In genomic region chr9:2645569-2645968, GRCh38 we compare ENCODE assay signal across 16 cellular contexts. TPM values are rescaled to one million over a fixed set of nuclear protein-coding genes. Genes with fewer than 3 reads are reported as not detected.
DNase-seq lines count a peak whose midpoint lies in the region; ATAC-seq and TF ChIP-seq lines count a peak whose summit lies in the region.
"Had no signal": no experiment of that assay in that cellular context is flagged by ENCODE, and none has a peak within 500 bp of the region (broad histone marks: within the 10 kb centered on the region; RNA-seq: fewer than 3 reads in every experiment).

No MANE protein-coding gene starts in this region.

- no peak overlapping the region for H3K4me3 Mint-ChIP-seq in WTC11
- H3K4me3 Mint-ChIP-seq in endothelial cell (ENCODE audit: unreplicated experiment) = no peak overlapping the region
- H3K4me3 Mint-ChIP-seq: activated B cell treated with CpG ODN at 0.5 μM for 24 hours had no signal

- intact Hi-C loops in breast epithelium (cut with DNase I; ENCODE audit: low total_unique reads) = no loop called here

- ATAC-seq in GM19023 (IDR thresholded peaks at IDR 0.05; ENCODE audit: unreplicated experiment) = peak; percentile 84
- peak; percentile 86 for ATAC-seq in GM21576 (IDR thresholded peaks at IDR 0.05; ENCODE audit: unreplicated experiment)
- ATAC-seq in HG03060 (IDR thresholded peaks at IDR 0.05; ENCODE audit: low read depth, unreplicated experiment) = peak; percentile 72
- ATAC-seq in WTC11 = no peak

- H3K4me1 ChIP-seq in breast epithelium = no peaks in the 10 kb centered on the region
- H3K4me1 ChIP-seq: parathyroid adenoma had no signal

- DNase-seq in WTC11 (ENCODE audit: low spot score) = no peak
- no peak for DNase-seq in MG63
- DNase-seq in mesenteric fat pad (ENCODE audit: low spot score) = no peak
- no peak for DNase-seq in endothelial cell (ENCODE audit: low spot score)
- DNase-seq in breast epithelium (ENCODE audit: low spot score in 2 of 2) = no peak
- DNase-seq: activated B cell treated with CpG ODN at 0.5 μM for 24 hours; activated CD8-positive, alpha-beta memory T cell treated with anti-CD3 and anti-CD28 coated beads, Interleukin-2, amount 50 U/mL, for 48 hours; head of caudate nucleus; OCI-M1; SW 1271 had no signal

- H3K9me3 ChIP-seq in MG63 (no peaks in the 10 kb centered on the region), breast epithelium (no peaks in the 10 kb centered on the region)

- POLR2A ChIA-PET in WTC11 (lab: Charles Lee) = no interaction called here

- no peak for TF ChIP-seq POLR2A in breast epithelium (IDR thresholded peaks at IDR 0.05)

- H3K27me3 Mint-ChIP-seq in WTC11 (ENCODE audit: low read depth) (no peaks in the 10 kb centered on the region), endothelial cell (ENCODE audit: unreplicated experiment) (peaks cover 3% of the 10 kb centered on the region)
- H3K27me3 Mint-ChIP-seq: activated B cell treated with CpG ODN at 0.5 μM for 24 hours had no signal

- CTCF ChIA-PET in WTC11 (lab: Charles Lee) = no interaction called here

- no peaks in the 10 kb centered on the region for H3K27me3 ChIP-seq in MG63
- no peaks in the 10 kb centered on the region for H3K27me3 ChIP-seq in breast epithelium

- TF ChIP-seq CTCF in WTC11 (IDR thresholded peaks at IDR 0.05) = no peak
- no peak for TF ChIP-seq CTCF in endothelial cell (IDR thresholded peaks at IDR 0.05; ENCODE audit: unreplicated experiment)
- TF ChIP-seq CTCF in breast epithelium (IDR thresholded peaks at IDR 0.05) = no peak

- H3K27ac Mint-ChIP-seq in WTC11 (0 out of 2 replicates have a peak overlapping the region, but pooled peaks have one; percentile 11), endothelial cell (ENCODE audit: unreplicated experiment) (no peak overlapping the region)
- H3K27ac Mint-ChIP-seq: activated B cell treated with CpG ODN at 0.5 μM for 24 hours had no signal

- no peak overlapping the region for H3K27ac ChIP-seq in breast epithelium
- H3K27ac ChIP-seq: C4-2B, epithelial cell of prostate, parathyroid adenoma had no signal

- H3K36me3 Mint-ChIP-seq in WTC11 (peaks cover 98% of the 10 kb centered on the region), endothelial cell (ENCODE audit: low read depth, unreplicated experiment) (peaks cover 7% of the 10 kb centered on the region)

- H3K4me1 Mint-ChIP-seq in WTC11 = no peaks in the 10 kb centered on the region
- no peaks in the 10 kb centered on the region for H3K4me1 Mint-ChIP-seq in endothelial cell (ENCODE audit: unreplicated experiment)
- H3K4me1 Mint-ChIP-seq: activated B cell treated with CpG ODN at 0.5 μM for 24 hours had no signal

- H3K36me3 ChIP-seq in MG63 (no peaks in the 10 kb centered on the region), breast epithelium (peaks cover 3% of the 10 kb centered on the region)

- H3K9me3 Mint-ChIP-seq in WTC11 = no peaks in the 10 kb centered on the region
- no peaks in the 10 kb centered on the region for H3K9me3 Mint-ChIP-seq in endothelial cell (ENCODE audit: unreplicated experiment)
- H3K9me3 Mint-ChIP-seq: activated B cell treated with CpG ODN at 0.5 μM for 24 hours had no signal

- H3K4me3 ChIP-seq in MG63 = no peak overlapping the region
- H3K4me3 ChIP-seq in breast epithelium = no peak overlapping the region

TF ChIP-seq in WTC11, 78 proteins besides CTCF, POLR2A, EP300 and RAD21:
- no peak for TF ChIP-seq IRF2 (CRISPR knock-in tag; IDR thresholded peaks at IDR 0.05; ENCODE audit: borderline replicate concordance, low read depth)
- TF ChIP-seq MXD4 (CRISPR knock-in tag; IDR thresholded peaks at IDR 0.05; ENCODE audit: borderline replicate concordance) = no peak
- no peak for TF ChIP-seq ELF4 (CRISPR knock-in tag; IDR thresholded peaks at IDR 0.05; ENCODE audit: low read depth)

RNA-seq across cellular contexts. Expression of gene VLDLR, which starts 24.0 kb away (rescaled TPM):
- total RNA-seq in WTC11 (2021) = 40.8 to 57.1 TPM (median 56.6 TPM) in 3 replicates
- 0.13 TPM in 1 of 2 replicates, not detected in the other for total RNA-seq in MG63 (2014; rRNA removed; shearing (Covaris generic); ENCODE audit: low replicate concordance)
- total RNA-seq in mesenteric fat pad = 47.9 TPM
- 4.4 TPM for total RNA-seq in endothelial cell (ENCODE audit: unreplicated experiment)
- total RNA-seq in breast epithelium = 10 to 100 TPM in 1 of 3 donors, 1 to 10 TPM in 2; 6.7 to 11.7 (median 7.5) TPM
